ENCODE assay signal across 22 cellular contexts in genomic region chr13:100334209-100334608, GRCh38.
DNase-seq lines count a peak whose midpoint lies in the region; ATAC-seq and TF ChIP-seq lines count a peak whose summit lies in the region.
"Had no signal": no experiment of that assay in that cellular context is flagged by ENCODE, and none has a peak within 500 bp of the region (broad histone marks: within the 10 kb centered on the region; RNA-seq: fewer than 3 reads in every experiment).

No MANE protein-coding gene starts in this region.

- H3K4me3 ChIP-seq in coronary artery, result no peak overlapping the region
- H3K4me3 ChIP-seq: BLaER1, GM12878, hepatocyte, SJSA1, testis had no signal

- H3K27ac ChIP-seq in coronary artery, result no peak overlapping the region
- H3K27ac ChIP-seq: BLaER1, hepatocyte, SJSA1, testis had no signal

- DNase-seq in SW480 (ENCODE audit: low spot score), result peak; percentile 34
- DNase-seq in sciatic nerve (ENCODE audit: low spot score), result no peak
- DNase-seq in HUDEP-2 (lab: John Stamatoyannopoulos, UW; ENCODE audit: unreplicated experiment in 76 of 76), result no peak
- no peak for DNase-seq in coronary artery (ENCODE audit: low spot score)
- no peak for DNase-seq in hepatic stellate cell (ENCODE audit: low spot score)
- DNase-seq: activated CD8-positive, alpha-beta T cell treated with anti-CD3 and anti-CD28 coated beads for 36 hours; activated T-cell treated with anti-CD3 and anti-CD28 coated beads, Interleukin-2, amount 50 U/mL, for 4 hours; H7; islet precursor cell; mammary epithelial cell; NCI-H1417; right cardiac atrium; testis had no signal

- TF ChIP-seq CTCF in coronary artery (IDR thresholded peaks at IDR 0.05), result no peak

- ATAC-seq in GM18508 (IDR thresholded peaks at IDR 0.05; ENCODE audit: insufficient read depth, unreplicated experiment) (peak; percentile 84), GM19467 (IDR thresholded peaks at IDR 0.05; ENCODE audit: unreplicated experiment) (peak; percentile 84), HG03095 (IDR thresholded peaks at IDR 0.05; ENCODE audit: unreplicated experiment) (peak; percentile 80), sciatic nerve (no peak)
- ATAC-seq: activated CD8-positive, alpha-beta T cell treated with anti-CD3 and anti-CD28 coated beads for 36 hours; activated T-cell treated with anti-CD3 and anti-CD28 coated beads, Interleukin-2, amount 50 U/mL, for 4 hours; GM12878; right cardiac atrium; stimulated activated memory B cell treated with anti-CD40 and anti-IgM and Interleukin-4, amounts not matched to agents 10 μg/mL and 1 μg/mL and 100 μg/mL, for 72 hours; WTC11 had no signal

- intact Hi-C loops in sciatic nerve (cut with DNase I), result loop anchor here (5.0 kb wide), 1 partner anchor 283 kb away; no protein-coding TSS in a partner anchor
